In the genomic region with DNA sequence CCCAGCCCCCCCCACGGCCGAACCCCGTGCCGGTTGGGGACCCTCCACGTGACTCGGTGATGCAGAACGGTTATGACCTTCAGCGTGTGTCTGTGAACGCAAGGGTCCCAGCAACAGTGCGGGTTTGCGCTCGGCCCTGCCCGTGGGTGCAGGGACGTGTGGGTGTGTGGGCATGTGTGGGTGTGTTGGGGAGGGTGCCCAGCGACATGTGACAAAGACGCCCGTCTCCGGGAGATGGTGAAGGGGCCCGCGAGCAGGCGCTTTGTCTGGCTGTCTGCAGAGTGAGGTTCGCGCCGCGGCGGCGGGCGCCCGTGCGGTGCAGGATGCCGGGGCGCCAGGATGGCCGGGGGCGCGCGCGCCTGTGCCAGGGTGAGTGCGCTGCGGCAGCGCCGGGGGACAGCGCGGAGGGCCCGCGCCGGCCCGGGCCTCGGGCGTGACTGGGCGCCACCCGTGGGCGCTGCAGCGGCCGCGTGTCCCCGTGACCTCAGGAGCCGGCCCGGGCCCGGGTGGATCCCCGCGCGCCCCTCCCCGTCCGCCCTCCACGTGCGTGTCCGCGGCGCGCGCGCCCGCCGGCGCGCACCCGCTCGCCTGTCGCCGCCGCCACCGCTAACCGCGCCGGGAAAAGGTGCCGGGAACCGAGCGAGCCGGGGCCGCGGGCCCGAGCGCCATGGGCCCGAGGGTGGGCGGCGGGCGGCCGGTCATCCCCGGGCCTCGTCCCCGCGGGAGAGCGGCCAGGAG, we compare ENCODE assay signal across 8 cellular contexts. TPM values are rescaled to one million over a fixed set of nuclear protein-coding genes. Genes with fewer than 3 reads are reported as not detected.
A peak's percentile ranks its signal among the peaks of the same experiment; 100 is the strongest.
DNase-seq lines count a peak whose midpoint lies in the region; ATAC-seq and TF ChIP-seq lines count a peak whose summit lies in the region.

A gene (plus strand): TSS at position 569 of the 738 bp plus-strand sequence. CDS start 681 bp downstream, outside the sequence.

- TF ChIP-seq CTCF in GM13976 (IDR thresholded peaks at IDR 0.05; ENCODE audit: borderline replicate concordance, control extremely low read depth, extremely low read depth, insufficient read depth, missing control alignments) (no peak), left ventricle myocardium inferior (IDR thresholded peaks at IDR 0.05; ENCODE audit: borderline replicate concordance) (no peak)

- in situ Hi-C loops in GM13976 (cut with MboI; ENCODE audit: low sequenced_read_pairs, unreplicated experiment), result no loop called here

- H3K9me3 ChIP-seq in adipocyte (ENCODE audit: control insufficient read depth, low read length) (no peaks in the 10 kb centered on the region), left ventricle myocardium inferior (replicated peaks) (no peaks in the 10 kb centered on the region)

- peaks cover 5% of the 10 kb centered on the region for H3K4me1 ChIP-seq in ACC112 (ENCODE audit: control insufficient read depth, insufficient read depth, low read length, unreplicated experiment)
- H3K4me1 ChIP-seq in adipocyte (ENCODE audit: control insufficient read depth, insufficient read depth, low read length), result peaks cover 6% of the 10 kb centered on the region
- H3K4me1 ChIP-seq in left ventricle myocardium inferior, result peaks cover 15% of the 10 kb centered on the region

- peak within 1 kb of the TSS; percentile 83 for H2AFZ ChIP-seq in ACC112 (ENCODE audit: low read length, unreplicated experiment)

- H3K9ac ChIP-seq in adipocyte (ENCODE audit: low read length), result peak within 1 kb of the TSS; percentile 92

- H3K4me3 ChIP-seq in ACC112 (ENCODE audit: low read depth, low read length), result peak within 1 kb of the TSS; percentile 99
- peak within 1 kb of the TSS; percentile 84 for H3K4me3 ChIP-seq in adipocyte (ENCODE audit: low read length)
- peak within 1 kb of the TSS; percentile 82 for H3K4me3 ChIP-seq in left ventricle myocardium inferior

- H3K27ac ChIP-seq in ACC112 (ENCODE audit: low read depth, low read length), result peak within 1 kb of the TSS; percentile 85
- peak within 1 kb of the TSS; percentile 93 for H3K27ac ChIP-seq in left ventricle myocardium inferior (replicated peaks)

- H3K27me3 ChIP-seq in ACC112 (ENCODE audit: insufficient read depth, low read length) (no peaks in the 10 kb centered on the region), adipocyte (replicated peaks; ENCODE audit: control insufficient read depth, insufficient read depth, low read length) (no peaks in the 10 kb centered on the region), left ventricle myocardium inferior (ENCODE audit: low read depth) (no peaks in the 10 kb centered on the region)

- peak; percentile 29 for ATAC-seq in HG02884 (IDR thresholded peaks at IDR 0.05; ENCODE audit: unreplicated experiment)

- intact Hi-C loops in left ventricle myocardium inferior (cut with micrococcal nuclease) (no loop called here), posterior cingulate gyrus (cut with DNase I) (loop anchor here (1.0 kb wide), 2 partner anchors 13 to 102 kb away; a partner anchor contains a TSS)

- no peaks in the 10 kb centered on the region for H3K36me3 ChIP-seq in ACC112 (ENCODE audit: insufficient read depth, low read length)
- H3K36me3 ChIP-seq in adipocyte (ENCODE audit: control insufficient read depth, insufficient read depth, low read length, severe bottlenecking), result peaks cover 15% of the 10 kb centered on the region
- peaks cover 3% of the 10 kb centered on the region for H3K36me3 ChIP-seq in left ventricle myocardium inferior

- peaks cover 14% of the 10 kb centered on the region for H3K79me2 ChIP-seq in ACC112 (ENCODE audit: control insufficient read depth, insufficient read depth, low read length, unreplicated experiment)

- DNase-seq in GM13976 (ENCODE audit: low spot score) (peak; percentile 77), NCI-H774 (lab: John Stamatoyannopoulos, UW) (peak; percentile 68), adipocyte (ENCODE audit: low read depth) (peak; percentile 73), left ventricle myocardium inferior (peak; percentile 51), posterior cingulate gyrus (peak in 8 of 10 donors; percentile 45 to 96 (median 76)), glomerular visceral epithelial cell (ENCODE audit: extremely low spot score) (no peak)

RNA-seq across cellular contexts. Expression of the gene that starts here (rescaled TPM):
- 13.5 TPM for total RNA-seq in left ventricle myocardium inferior
